Comparison of ENCODE assay signal across 9 cellular contexts in the genomic region with DNA sequence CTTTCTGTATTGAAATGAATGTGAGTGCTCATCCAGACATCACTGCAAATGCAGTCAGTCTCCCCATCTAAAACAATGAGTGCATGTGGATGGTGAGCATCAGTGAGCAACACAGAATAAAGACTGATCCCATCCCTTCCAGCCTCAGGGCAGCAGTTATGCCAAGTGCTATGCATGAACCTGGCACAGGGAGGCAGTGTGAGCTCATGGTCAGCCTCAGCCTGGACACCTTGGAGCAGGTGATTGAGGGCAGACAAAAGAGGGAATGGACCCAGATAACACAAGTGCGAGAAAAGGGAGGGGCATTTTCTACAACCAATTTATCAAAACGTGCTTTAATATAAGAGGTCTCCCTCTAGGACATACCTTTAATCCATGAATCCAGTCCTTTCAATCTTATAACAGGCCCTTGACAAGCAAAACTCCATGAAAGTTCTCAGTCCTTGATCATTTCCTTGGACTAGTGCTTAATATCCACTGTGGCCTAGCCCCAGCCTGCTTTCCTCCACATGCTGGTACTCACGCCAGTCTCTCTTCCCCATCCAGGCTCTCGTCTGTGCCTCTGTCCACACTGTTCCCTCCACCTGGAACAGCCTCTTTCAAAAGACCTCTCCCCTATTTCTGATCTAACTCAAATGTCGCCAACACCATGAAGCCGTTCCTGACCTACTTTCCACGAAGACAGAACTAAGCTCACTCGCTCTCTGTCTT. TPM values are rescaled to one million over a fixed set of nuclear protein-coding genes. Genes with fewer than 3 reads are reported as not detected.
DNase-seq lines count a peak whose midpoint lies in the region; ATAC-seq, FAIRE-seq and TF ChIP-seq lines count a peak whose summit lies in the region.
"Had no signal": no experiment of that assay in that cellular context is flagged by ENCODE, and none has a peak within 500 bp of the region (broad histone marks: within the 10 kb centered on the region; RNA-seq: fewer than 3 reads in every experiment).

No MANE protein-coding gene starts in this region.

- ATAC-seq in HG02852 (IDR thresholded peaks at IDR 0.05; ENCODE audit: unreplicated experiment) = no peak

- no peak for FAIRE-seq in GM12891 (lab: Jason Lieb, UNC)
- FAIRE-seq: TTC549 had no signal

- TF ChIP-seq POLR2A in GM12891 (IDR thresholded peaks at IDR 0.05; ENCODE audit: low read depth, low read length) = no peak

- DNase-seq in activated T-cell treated with anti-CD3 and anti-CD28 coated beads for 48 hours (ENCODE audit: low read depth) (peak; percentile 1), UCSD-AML1 (lab: John Stamatoyannopoulos, UW; ENCODE audit: unreplicated experiment) (peak; percentile 16), iPS DF 4.7 (ENCODE audit: extremely low read depth, low spot score) (peak; percentile 51), ureter (ENCODE audit: low spot score) (peak; percentile 51), GM12891 (ENCODE audit: insufficient read length, low spot score) (no peak), SKM-1 treated with dmso at 0.1 percent for 144 hours (lab: John Stamatoyannopoulos, UW; ENCODE audit: unreplicated experiment) (no peak)
- DNase-seq in activated T-cell treated with anti-CD3 and anti-CD28 coated beads, Interleukin-2, amount 50 U/mL, for 1 hour = no peak

TF ChIP-seq in GM12891, 5 proteins besides CTCF, POLR2A, EP300 and RAD21:
- TF ChIP-seq POU2F2 (IDR thresholded peaks at IDR 0.05; ENCODE audit: low read depth, low read length) (no peak), PAX5 (IDR thresholded peaks at IDR 0.05; ENCODE audit: insufficient read depth, low read length, severe bottlenecking) (no peak), TAF1 (IDR thresholded peaks at IDR 0.05; ENCODE audit: low read depth, low read length) (no peak)

RNA-seq across cellular contexts. Expression of a gene that starts 50.5 kb away (rescaled TPM):
- total RNA-seq in ureter = not detected
- not detected for polyA plus RNA-seq in GM12891 (2012; ENCODE audit: low read depth, missing spikeins)

Comparison
In these comparisons a context has a peak if more than half of its experiments do, and no peak if none do; other contexts are left out.
1. DNase-seq: peak in activated T-cell treated with anti-CD3 and anti-CD28 coated beads for 48 hours (single experiment), UCSD-AML1 (single experiment), iPS DF 4.7 (single experiment) and ureter (single experiment); none in activated T-cell treated with anti-CD3 and anti-CD28 coated beads, Interleukin-2, amount 50 U/mL, for 1 hour (single experiment), GM12891 (single experiment) and SKM-1 treated with dmso at 0.1 percent for 144 hours (single experiment).